In genomic region chr1:208034135-208034534, GRCh38 we compare ENCODE assay signal across 22 cellular contexts.
"Had no signal": no experiment of that assay in that cellular context is flagged by ENCODE, and none has a peak within 500 bp of the region (broad histone marks: within the 10 kb centered on the region; RNA-seq: fewer than 3 reads in every experiment).

No MANE protein-coding gene starts in this region.

- H3K27me3 ChIP-seq: SJSA1 had no signal

- H3K9me3 ChIP-seq: SJSA1 had no signal

- ATAC-seq: K562 had no signal

- H3K9ac ChIP-seq: KMS-11 had no signal

- H3K4me3 ChIP-seq: K562, SJSA1, SK-N-MC had no signal

- DNase-seq: Kasumi-1, MM.1S, NCI-H1092 treated with DMSO at 0.1 percent for 48 hours, NCI-H1436, NCI-H1694, NCI-H187 treated with DMSO at 0.1 percent for 48 hours, NCI-H2029 treated with DMSO at 0.1 percent for 48 hours, NCI-H2107, NCI-H226, NCI-H446, NCI-H510A, NCI-H524 treated with DMSO at 0.1 percent for 48 hours, NCI-H69, NCI-H774, Right ventricle myocardium superior, RPMI8226, SIG-M5 had no signal

- H3K27ac ChIP-seq: HL-60, KMS-11, SJSA1, SK-N-MC had no signal

- H3K4me2 ChIP-seq: KMS-11 had no signal
